ENCODE assay signal across 22 cellular contexts in the genomic region with DNA sequence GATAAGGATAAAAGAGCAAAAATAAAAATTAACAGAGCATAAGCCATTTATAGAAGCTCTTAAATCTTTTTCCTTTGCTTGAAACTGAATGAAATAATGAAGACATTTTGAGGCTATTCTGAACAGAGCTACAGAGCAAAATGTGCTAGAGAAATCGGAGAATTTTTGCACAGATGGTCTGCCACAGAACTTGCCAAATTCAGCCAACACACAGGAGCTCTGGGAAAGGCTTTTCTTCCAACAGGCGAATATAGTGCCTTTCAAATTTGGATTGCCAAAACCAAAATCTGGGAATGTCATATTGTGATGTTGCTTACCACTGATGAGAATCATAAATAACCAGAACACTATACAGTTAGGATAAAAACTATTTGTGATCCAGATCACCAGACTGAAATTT.
"Had no signal": no experiment of that assay in that cellular context is flagged by ENCODE, and none has a peak within 500 bp of the region (broad histone marks: within the 10 kb centered on the region; RNA-seq: fewer than 3 reads in every experiment).

No MANE protein-coding gene starts in this region.

- DNase-seq: central memory CD4-positive, alpha-beta T cell; esophagus squamous epithelium; foreskin fibroblast; glutamatergic neuron; immature natural killer cell; kidney; left cardiac atrium; left ventricle myocardium superior; mesendoderm; naive thymus-derived CD4-positive, alpha-beta T cell; nephron progenitor cell; ovary; right lobe of liver; spleen; stimulated activated CD4-positive, alpha-beta T cell treated with anti-CD3 and anti-CD28 coated beads, Interleukin-15, amount 100 ng/mL, for 24 hours; stimulated activated CD4-positive, alpha-beta T cell treated with anti-CD3 and anti-CD28 coated beads, Interleukin-1b, Interleukin-23, amount 100 ng/mL, for 48 hours; stimulated activated CD4-positive, alpha-beta T cell treated with anti-CD3 and anti-CD28 coated beads, Interleukin-4, amount 100 ng/mL, for 24 hours; transverse colon had no signal

- H3K27me3 ChIP-seq: esophagus squamous epithelium, gastroesophageal sphincter, ovary, right lobe of liver, spleen, transverse colon had no signal

- H3K27ac ChIP-seq: esophagus squamous epithelium, gastroesophageal sphincter, ovary, prostate gland, right lobe of liver, spleen, thoracic aorta, transverse colon had no signal

- H3K36me3 ChIP-seq: esophagus squamous epithelium, gastroesophageal sphincter, ovary, prostate gland, right lobe of liver, spleen, thoracic aorta, transverse colon had no signal

- ATAC-seq: gastroesophageal sphincter; left cardiac atrium; left ventricle myocardium superior; naive thymus-derived CD4-positive, alpha-beta T cell; right lobe of liver; stimulated activated memory B cell treated with anti-CD40 and anti-IgM and Interleukin-4, amounts not matched to agents 10 μg/mL and 1 μg/mL and 100 μg/mL, for 72 hours had no signal

- H3K9me3 ChIP-seq: esophagus squamous epithelium, gastroesophageal sphincter, ovary, prostate gland, right lobe of liver, spleen, thoracic aorta, transverse colon had no signal

- H3K4me3 ChIP-seq: esophagus squamous epithelium, gastroesophageal sphincter, ovary, prostate gland, right lobe of liver, spleen, thoracic aorta, transverse colon had no signal

- H3K4me1 ChIP-seq: esophagus squamous epithelium, gastroesophageal sphincter, prostate gland, right lobe of liver, spleen, transverse colon had no signal
